ENCODE assay signal across 20 cellular contexts in the genomic region with DNA sequence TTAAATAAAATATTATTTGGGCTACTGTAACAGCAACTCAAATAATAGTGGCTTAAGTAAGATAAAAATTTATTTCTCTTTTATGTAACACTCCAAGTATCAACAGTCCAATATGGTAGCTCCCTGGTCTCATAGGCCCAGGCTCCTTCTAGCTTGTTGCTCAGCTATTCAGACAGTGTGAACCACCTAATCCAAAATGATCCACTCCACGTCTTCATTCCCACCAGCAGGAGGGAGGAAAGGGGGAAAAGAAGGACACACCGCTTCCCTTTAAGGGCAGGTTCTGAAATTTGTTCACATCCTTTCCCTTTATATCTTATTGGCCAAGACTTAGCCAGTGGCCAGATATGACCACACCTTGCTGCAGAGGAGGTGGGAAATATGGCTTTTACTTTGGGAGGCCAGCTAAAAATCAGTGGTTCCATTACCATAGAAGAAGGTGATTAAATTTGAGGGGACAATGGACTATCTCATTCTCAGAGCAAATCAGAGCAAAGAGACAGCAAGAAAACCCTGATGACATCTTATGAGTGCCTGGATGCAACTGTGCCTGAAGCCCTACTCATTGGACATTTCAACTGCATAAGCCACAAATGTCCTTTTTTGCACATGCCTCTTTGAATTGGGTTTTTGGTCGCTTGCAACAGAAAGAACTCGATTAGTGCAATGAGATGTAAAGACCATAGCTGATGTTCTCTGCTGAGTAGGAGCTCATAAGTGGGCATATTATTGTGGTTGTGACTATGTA. TPM values are rescaled to one million over a fixed set of nuclear protein-coding genes. Genes with fewer than 3 reads are reported as not detected.
DNase-seq lines count a peak whose midpoint lies in the region; ATAC-seq and TF ChIP-seq lines count a peak whose summit lies in the region.
"Had no signal": no experiment of that assay in that cellular context is flagged by ENCODE, and none has a peak within 500 bp of the region (broad histone marks: within the 10 kb centered on the region; RNA-seq: fewer than 3 reads in every experiment).

No MANE protein-coding gene starts in this region.

- no peak overlapping the region for H3K27ac Mint-ChIP-seq in GM23338
- no peak overlapping the region for H3K27ac Mint-ChIP-seq in endodermal cell
- H3K27ac Mint-ChIP-seq: CD4-positive, alpha-beta T cell had no signal

- WGBS in endodermal cell (ENCODE audit: insufficient coverage in 1 of 2, insufficient read length in 1 of 2), 2 experiments: 81 to 88% methylated on average over 3 to 4 of the region's 4 CpGs
- WGBS in right cardiac atrium: 74% methylated on average over 4 of the region's 4 CpGs

- no peaks in the 10 kb centered on the region for H3K36me3 ChIP-seq in GM23338 (ENCODE audit: insufficient read depth)
- H3K36me3 ChIP-seq in PC-9 (ENCODE audit: low read depth): no peaks in the 10 kb centered on the region
- H3K36me3 ChIP-seq in endodermal cell (ENCODE audit: control insufficient read depth, insufficient read depth, low read length): no peaks in the 10 kb centered on the region
- H3K36me3 ChIP-seq: BE2C, HAP-1 had no signal

- POLR2A ChIA-PET in PC-9 (lab: Charles Lee; ENCODE audit: unreplicated experiment): interaction anchor here (0.6 kb wide), 3 partner anchors 16 to 156 kb away, joined by 3 to 5 read pairs (median 4); no protein-coding TSS in a partner anchor

- H3K4me3 ChIP-seq in GM23338: no peak overlapping the region
- no peak overlapping the region for H3K4me3 ChIP-seq in PC-9
- no peak overlapping the region for H3K4me3 ChIP-seq in endodermal cell (ENCODE audit: low read length)
- H3K4me3 ChIP-seq in right cardiac atrium (ENCODE audit: low read length): no peak overlapping the region
- H3K4me3 ChIP-seq: HAP-1, K562 had no signal

- H3K4me1 ChIP-seq in GM23338 (ENCODE audit: insufficient read depth) (0 out of 2 replicates have a peak, but pooled peaks cover 6% of the 10 kb centered on the region), PC-9 (replicated peaks; ENCODE audit: insufficient read depth) (no peaks in the 10 kb centered on the region), endodermal cell (ENCODE audit: control insufficient read depth, insufficient read depth, low read length) (no peaks in the 10 kb centered on the region), right cardiac atrium (ENCODE audit: control insufficient read depth, insufficient read depth, low read length) (no peaks in the 10 kb centered on the region)
- H3K4me1 ChIP-seq: BE2C, Caco-2, HAP-1 had no signal

- no peak overlapping the region for H3K27ac ChIP-seq in GM23338 (ENCODE audit: low read depth)
- no peak overlapping the region for H3K27ac ChIP-seq in PC-9
- no peak overlapping the region for H3K27ac ChIP-seq in endodermal cell (ENCODE audit: low read depth, low read length)
- no peak overlapping the region for H3K27ac ChIP-seq in right cardiac atrium (ENCODE audit: low read length)
- H3K27ac ChIP-seq: HL-60 had no signal

- H3F3A ChIP-seq in GM23338 (replicated peaks; ENCODE audit: low read depth) (0 out of 2 replicates have a peak, but pooled peaks cover 5% of the 10 kb centered on the region), PC-9 (ENCODE audit: insufficient read depth, low read depth) (peaks cover 22% of the 10 kb centered on the region; the same call in 1 of the 2 replicates)

- CTCF ChIA-PET in PC-9 (lab: Charles Lee): interaction anchor here (0.7 kb wide), 1 partner anchor 187 kb away, joined by 15 read pairs; no protein-coding TSS in a partner anchor

- no peak overlapping the region for H3K4me2 ChIP-seq in GM23338
- H3K4me2 ChIP-seq in PC-9: no peak overlapping the region

- intact Hi-C loops in PC-9 (cut with micrococcal nuclease; ENCODE audit: unreplicated experiment) (no loop called here), right cardiac atrium (cut with DNase I) (no loop called here)

- H3K27me3 Mint-ChIP-seq in GM23338 (ENCODE audit: insufficient read depth, low read depth, poor library complexity) (peaks cover 4% of the 10 kb centered on the region), endodermal cell (ENCODE audit: insufficient read depth) (no peaks in the 10 kb centered on the region)

- H3K36me3 Mint-ChIP-seq in GM23338 (ENCODE audit: low read depth) (peaks cover 15% of the 10 kb centered on the region), endodermal cell (ENCODE audit: low read depth) (peaks cover 16% of the 10 kb centered on the region)

- no peak overlapping the region for H3K9ac ChIP-seq in endodermal cell (ENCODE audit: extremely low read depth, low read length, poor library complexity, severe bottlenecking)

- peak; percentile 27 for DNase-seq in GM23338 (ENCODE audit: low spot score)
- peak; percentile 29 for DNase-seq in MV-4-11 (lab: John Stamatoyannopoulos, UW)
- DNase-seq in PC-9: no peak
- peak; percentile 47 for DNase-seq in endodermal cell
- no peak for DNase-seq in right cardiac atrium
- DNase-seq in G401 (ENCODE audit: low spot score): no peak
- no peak for DNase-seq in activated T-cell treated with anti-CD3 and anti-CD28 coated beads, Interleukin-2, amount 50 U/mL, for 48 hours
- DNase-seq: ACHN; BE2C; C1 segment of cervical spinal cord; Caco-2; CD4-positive, alpha-beta T cell; DMS79 treated with DMSO at 0.1 percent for 48 hours; IMR-90 had no signal

- H3K27me3 ChIP-seq in GM23338 (ENCODE audit: insufficient read depth) (no peaks in the 10 kb centered on the region), PC-9 (ENCODE audit: insufficient read depth, low read depth) (no peaks in the 10 kb centered on the region), endodermal cell (ENCODE audit: control insufficient read depth, insufficient read depth, low read length, poor library complexity, severe bottlenecking) (no peaks in the 10 kb centered on the region), right cardiac atrium (ENCODE audit: control insufficient read depth, insufficient read depth) (no peaks in the 10 kb centered on the region)
- H3K27me3 ChIP-seq: BE2C had no signal

- no peak for ATAC-seq in GM23338
- no peak for ATAC-seq in right cardiac atrium
- no peak for ATAC-seq in GM18520 (IDR thresholded peaks at IDR 0.05; ENCODE audit: unreplicated experiment)
- ATAC-seq: K562 had no signal

- H3K9me3 Mint-ChIP-seq in GM23338 (peaks cover 9% of the 10 kb centered on the region; the same call in 2 of the 3 replicates), endodermal cell (peaks cover 4% of the 10 kb centered on the region)
- H3K9me3 Mint-ChIP-seq: CD4-positive, alpha-beta T cell had no signal

- H3K79me2 ChIP-seq in GM23338 (replicated peaks; ENCODE audit: insufficient read depth): no peaks in the 10 kb centered on the region
- no peaks in the 10 kb centered on the region for H3K79me2 ChIP-seq in PC-9 (ENCODE audit: low read depth)

- H3K4me3 Mint-ChIP-seq in GM23338 (no peak overlapping the region), endodermal cell (no peak overlapping the region)
- H3K4me3 Mint-ChIP-seq: CD4-positive, alpha-beta T cell had no signal

- H3K4me1 Mint-ChIP-seq in GM23338 (peaks cover 5% of the 10 kb centered on the region), endodermal cell (peaks cover 4% of the 10 kb centered on the region)

- TSS peak; percentile 11 for BruUV-seq in PC-9 (replicated peaks; lab: Mats Ljungman, UMichigan)

- H4K20me1 ChIP-seq in GM23338 (replicated peaks; ENCODE audit: insufficient read depth): no peaks in the 10 kb centered on the region
- H4K20me1 ChIP-seq in PC-9 (ENCODE audit: insufficient read depth): peaks cover 4% of the 10 kb centered on the region; the same call in 1 of the 2 replicates

- H3K9me3 ChIP-seq in PC-9 (ENCODE audit: insufficient read depth, low read depth): no peaks in the 10 kb centered on the region
- no peaks in the 10 kb centered on the region for H3K9me3 ChIP-seq in endodermal cell (ENCODE audit: control insufficient read depth, low read length)
- no peaks in the 10 kb centered on the region for H3K9me3 ChIP-seq in right cardiac atrium (ENCODE audit: control insufficient read depth, low read length)
- H3K9me3 ChIP-seq: BE2C, HAP-1 had no signal

- no peak overlapping the region for H2AFZ ChIP-seq in GM23338
- no peak overlapping the region for H2AFZ ChIP-seq in PC-9

- TF ChIP-seq CTCF in GM23338 (conservative IDR thresholded peaks at IDR 0.05; ENCODE audit: low read depth in 2 of 2): no peak
- TF ChIP-seq CTCF in PC-9 (conservative IDR thresholded peaks at IDR 0.05): no peak
- no peak for TF ChIP-seq CTCF in endodermal cell (conservative IDR thresholded peaks at IDR 0.05)

- in situ Hi-C loops in G401 (cut with HindIII; ENCODE audit: low sequenced_read_pairs): no loop called here

- H3K9me2 ChIP-seq in GM23338 (ENCODE audit: insufficient read depth) (no peaks in the 10 kb centered on the region), PC-9 (ENCODE audit: insufficient read depth) (no peaks in the 10 kb centered on the region)

RNA-seq across cellular contexts. Expression of gene EPOR, which starts 7.0 kb away (rescaled TPM):
- total RNA-seq in GM23338 (2014; rRNA removed; shearing (Covaris generic)): 6.8 and 12.0 TPM in 2 replicates
- polyA plus RNA-seq in GM23338 (2016; fragmentation: Nextera tagmentation; extraction: Ambion mirVana) (9.1 and 9.2 TPM in 2 replicates), right cardiac atrium (10.3 TPM)
- total RNA-seq in PC-9 (2021) (7.3 and 10.0 TPM in 2 replicates), endodermal cell (10 to 100 TPM; 27.0 to 39.5 TPM), right cardiac atrium (10 to 100 TPM in 3 of 4 donors, 1 to 10 TPM in 1; 8.5 to 12.6 (median 11.5) TPM)
- polyA plus RNA-seq in endodermal cell (2013, experiment 1 of 2): 7.9 TPM
- 6.8 TPM for polyA plus RNA-seq in endodermal cell (2013, experiment 2 of 2)
- 20.3 and 20.9 TPM in 2 replicates for total RNA-seq in G401 (2014; rRNA removed; shearing (Covaris generic))

RNA-seq across cellular contexts. Expression of gene SWSAP1, which starts 16.6 kb away (rescaled TPM):
- 2.1 and 4.1 TPM in 2 replicates for total RNA-seq in GM23338 (2014; rRNA removed; shearing (Covaris generic))
- 6.1 and 6.6 TPM in 2 replicates for polyA plus RNA-seq in GM23338 (2016; fragmentation: Nextera tagmentation; extraction: Ambion mirVana)
- total RNA-seq in PC-9 (2021): 4.6 and 4.8 TPM in 2 replicates
- 1 to 10 TPM; 2.2 to 2.8 TPM for total RNA-seq in endodermal cell
- polyA plus RNA-seq in endodermal cell (2013, experiment 1 of 2): 2.2 TPM
- polyA plus RNA-seq in endodermal cell (2013, experiment 2 of 2): 1.6 TPM
- 1 to 10 TPM; 1.0 to 1.9 (median 1.3) TPM for total RNA-seq in right cardiac atrium
- 1.9 TPM for polyA plus RNA-seq in right cardiac atrium
- 6.2 and 6.3 TPM in 2 replicates for total RNA-seq in G401 (2014; rRNA removed; shearing (Covaris generic))

RNA-seq across cellular contexts. Expression of gene RGL3, which starts 28.0 kb away (rescaled TPM):
- 46.8 and 49.4 TPM in 2 replicates for total RNA-seq in GM23338 (2014; rRNA removed; shearing (Covaris generic))
- polyA plus RNA-seq in GM23338 (2016; fragmentation: Nextera tagmentation; extraction: Ambion mirVana) (48.8 and 49.2 TPM in 2 replicates), right cardiac atrium (16.1 TPM)
- total RNA-seq in PC-9 (2021) (100 and 125 TPM in 2 replicates), endodermal cell (100 to 1,000 TPM; 125 to 131 TPM), right cardiac atrium (10 to 100 TPM; 14.0 to 25.2 (median 14.5) TPM)
- 5.4 TPM for polyA plus RNA-seq in endodermal cell (2013, experiment 1 of 2)
- 5.6 TPM for polyA plus RNA-seq in endodermal cell (2013, experiment 2 of 2)
- not detected in 2 replicates for total RNA-seq in G401 (2014; rRNA removed; shearing (Covaris generic))
- total RNA-seq: CD4-positive, alpha-beta T cell; H4; HT1080 had no signal

RNA-seq across cellular contexts. Expression of gene PLPPR2, which starts 35.9 kb away (rescaled TPM):
- total RNA-seq in GM23338 (2014; rRNA removed; shearing (Covaris generic)): 5.7 and 12.0 TPM in 2 replicates
- 5.0 and 9.0 TPM in 2 replicates for polyA plus RNA-seq in GM23338 (2016; fragmentation: Nextera tagmentation; extraction: Ambion mirVana)
- 25.2 and 30.4 TPM in 2 replicates for total RNA-seq in PC-9 (2021)
- 1 to 10 TPM; 3.1 to 6.8 TPM for total RNA-seq in endodermal cell
- polyA plus RNA-seq in endodermal cell (2013, experiment 1 of 2): 13.6 TPM
- polyA plus RNA-seq in endodermal cell (2013, experiment 2 of 2): 13.7 TPM
- total RNA-seq in right cardiac atrium: 10 to 100 TPM; 23.2 to 32.1 (median 26.3) TPM
- 19.7 TPM for polyA plus RNA-seq in right cardiac atrium
- 8.1 and 11.5 TPM in 2 replicates for total RNA-seq in G401 (2014; rRNA removed; shearing (Covaris generic))

RNA-seq across cellular contexts. Expression of gene ODAD3, which starts 43.8 kb away (rescaled TPM):
- 0.54 and 1.5 TPM in 2 replicates for total RNA-seq in GM23338 (2014; rRNA removed; shearing (Covaris generic))
- polyA plus RNA-seq in GM23338 (2016; fragmentation: Nextera tagmentation; extraction: Ambion mirVana): 6.1 TPM in 2 replicates
- total RNA-seq in PC-9 (2021): 0.15 and 0.39 TPM in 2 replicates
- 1 to 10 TPM in 1 of 2 donors, under 1 TPM in 1; 0.88 to 2.4 TPM for total RNA-seq in endodermal cell
- 1.5 TPM for polyA plus RNA-seq in endodermal cell (2013, experiment 1 of 2)
- 1.9 TPM for polyA plus RNA-seq in endodermal cell (2013, experiment 2 of 2)
- 1 to 10 TPM; 1.0 to 1.2 (median 1.0) TPM for total RNA-seq in right cardiac atrium
- 1.1 TPM for polyA plus RNA-seq in right cardiac atrium
- total RNA-seq in G401 (2014; rRNA removed; shearing (Covaris generic)): 1.7 and 6.1 TPM in 2 replicates
- total RNA-seq: Caco-2; CD4-positive, alpha-beta T cell had no signal

Comparison
In these comparisons a context has a peak if more than half of its experiments do, and no peak if none do; other contexts are left out.
1. DNase-seq: peak in GM23338 (single experiment), MV-4-11 (single experiment) and endodermal cell (single experiment); none in PC-9 (0 of 2), right cardiac atrium (0 of 3), G401 (single experiment) and activated T-cell treated with anti-CD3 and anti-CD28 coated beads, Interleukin-2, amount 50 U/mL, for 48 hours (0 of 2).
2. RNA of gene RGL3, which starts 28.0 kb away (total RNA-seq): 125 to 131 TPM in endodermal cell, 100 to 125 TPM in PC-9, 46.8 to 49.4 TPM in GM23338 and 14.0 to 25.2 TPM in right cardiac atrium; not detected in G401; every median in the first group is over 10 times any median in the second.